1 cellular context compared by ENCODE assay signal in genomic region chr7:106583706-106584690, GRCh38.
TF ChIP-seq lines count a peak whose summit lies in the region.

No MANE protein-coding gene starts in this region.

TF ChIP-seq in K562, 482 proteins besides CTCF, POLR2A, EP300 and RAD21 (continued from another document):
- TF ChIP-seq THAP12 (CRISPR knock-in tag; IDR thresholded peaks at IDR 0.05) (no peak), PML (IDR thresholded peaks at IDR 0.05; ENCODE audit: low read length) (no peak), ARID4B (CRISPR knock-in tag; IDR thresholded peaks at IDR 0.05) (no peak)
TF ChIP-seq in K562: peak in this region for 18.
